ENCODE assay signal across 8 cellular contexts in the genomic region with DNA sequence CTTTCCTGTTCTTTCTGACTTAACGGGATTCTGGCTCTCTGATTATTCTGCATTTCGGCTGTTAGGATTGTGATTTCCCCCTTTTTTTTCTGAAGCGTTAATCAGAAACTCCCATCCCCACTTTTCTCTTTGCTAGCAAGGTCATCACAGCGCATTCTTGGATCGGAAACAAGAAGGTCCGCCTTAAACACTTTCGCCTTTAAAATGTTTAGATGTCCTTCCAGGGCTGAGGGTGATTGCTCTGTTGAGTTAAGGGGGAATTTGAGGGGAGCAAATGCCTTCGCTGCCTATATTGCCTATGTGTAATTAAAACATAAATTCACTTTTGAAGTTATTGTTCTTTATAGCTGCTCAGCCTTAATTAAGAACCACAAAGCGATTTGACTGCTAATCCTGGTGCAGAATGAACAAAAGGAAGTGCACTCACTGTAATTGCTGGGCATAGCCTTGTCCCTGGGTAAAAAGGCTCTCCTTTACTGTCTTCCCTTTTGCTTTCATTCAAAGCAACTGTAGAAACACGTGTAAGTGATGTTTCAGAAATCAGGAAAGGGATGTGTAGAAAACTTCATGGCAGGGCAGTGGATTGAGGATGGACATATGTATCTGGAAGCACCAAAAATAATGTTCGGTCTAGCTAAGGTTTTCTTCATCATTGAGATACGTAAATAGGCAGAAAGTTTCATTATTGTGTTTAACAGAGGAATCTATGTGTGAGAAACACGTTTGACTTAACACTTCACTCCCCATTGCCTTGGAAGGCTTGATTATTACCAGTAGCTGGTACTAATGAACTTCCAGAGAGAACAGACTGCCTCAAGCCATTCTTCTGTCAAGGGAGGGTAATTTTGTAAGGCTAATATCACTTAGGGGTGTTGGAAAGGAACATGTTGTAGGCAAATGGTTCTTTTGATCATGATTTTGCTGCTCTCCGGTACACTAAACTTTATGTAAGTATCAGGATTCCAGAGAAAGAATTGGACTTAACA. TPM values are rescaled to one million over a fixed set of nuclear protein-coding genes. Genes with fewer than 3 reads are reported as not detected.
A peak's percentile ranks its signal among the peaks of the same experiment; 100 is the strongest.
DNase-seq lines count a peak whose midpoint lies in the region; ATAC-seq and TF ChIP-seq lines count a peak whose summit lies in the region.

No MANE protein-coding gene starts in this region.

- CTCF ChIA-PET in activated CD8-positive, alpha-beta T cell treated with anti-CD3 and anti-CD28 coated beads for 36 hours (lab: Charles Lee), result no interaction called here

- H3K4me1 Mint-ChIP-seq in GM23338, result peaks cover 72% of the 10 kb centered on the region
- peaks cover 18% of the 10 kb centered on the region for H3K4me1 Mint-ChIP-seq in activated CD8-positive, alpha-beta T cell treated with anti-CD3 and anti-CD28 coated beads for 36 hours (ENCODE audit: low read depth)

- peaks cover 39% of the 10 kb centered on the region for H3K4me1 ChIP-seq in GM23338 (ENCODE audit: insufficient read depth)
- H3K4me1 ChIP-seq in suprapubic skin, result peaks cover 56% of the 10 kb centered on the region

- H3F3A ChIP-seq in GM23338 (replicated peaks; ENCODE audit: low read depth), result peaks cover 4% of the 10 kb centered on the region; the same call in 1 of the 2 replicates

- H2AFZ ChIP-seq in GM23338, result 0 out of 2 replicates have a peak overlapping the region, but pooled peaks have one; percentile 23

- H3K36me3 ChIP-seq in GM23338 (ENCODE audit: insufficient read depth), result no peaks in the 10 kb centered on the region
- H3K36me3 ChIP-seq in suprapubic skin, result no peaks in the 10 kb centered on the region

- H3K27me3 ChIP-seq in GM23338 (ENCODE audit: insufficient read depth) (peaks cover 13% of the 10 kb centered on the region), suprapubic skin (no peaks in the 10 kb centered on the region)

- DNase-seq in GM23338 (ENCODE audit: low spot score) (no peak), iris pigment epithelial cell (ENCODE audit: low read depth) (peak; percentile 50), suprapubic skin (ENCODE audit: low spot score in 2 of 2) (no peak), DMS79 treated with DMSO at 0.1 percent for 48 hours (lab: John Stamatoyannopoulos, UW) (no peak)
- DNase-seq in activated CD8-positive, alpha-beta T cell treated with anti-CD3 and anti-CD28 coated beads for 36 hours, result no peak

- H3K27ac ChIP-seq in 22Rv1, result peak overlapping the region; percentile 90
- no peak overlapping the region for H3K27ac ChIP-seq in GM23338 (ENCODE audit: low read depth)
- peak overlapping the region; percentile 100 for H3K27ac ChIP-seq in suprapubic skin

- 7% methylated on average over 14 of the region's 14 CpGs for WGBS in suprapubic skin

- H3K9me3 ChIP-seq in suprapubic skin, result no peaks in the 10 kb centered on the region

- TF ChIP-seq POLR2A in suprapubic skin (IDR thresholded peaks at IDR 0.05), result no peak

- no peak overlapping the region for H3K27ac Mint-ChIP-seq in GM23338
- no peak overlapping the region for H3K27ac Mint-ChIP-seq in activated CD8-positive, alpha-beta T cell treated with anti-CD3 and anti-CD28 coated beads for 36 hours

- POLR2A ChIA-PET in activated CD8-positive, alpha-beta T cell treated with anti-CD3 and anti-CD28 coated beads for 36 hours (lab: Charles Lee), result no interaction called here

- intact Hi-C loops in activated CD8-positive, alpha-beta T cell treated with anti-CD3 and anti-CD28 coated beads for 36 hours (cut with micrococcal nuclease), result no loop called here

- peaks cover 23% of the 10 kb centered on the region; the same call in 1 of the 2 replicates for H4K20me1 ChIP-seq in GM23338 (replicated peaks; ENCODE audit: insufficient read depth)

- TF ChIP-seq CTCF in 22Rv1 (IDR thresholded peaks at IDR 0.05), result no peak
- TF ChIP-seq CTCF in GM23338 (conservative IDR thresholded peaks at IDR 0.05; ENCODE audit: low read depth in 2 of 2), result no peak
- TF ChIP-seq CTCF in activated CD8-positive, alpha-beta T cell treated with anti-CD3 and anti-CD28 coated beads for 36 hours (IDR thresholded peaks at IDR 0.05), result no peak
- TF ChIP-seq CTCF in suprapubic skin (IDR thresholded peaks at IDR 0.05), result no peak

- peaks cover 54% of the 10 kb centered on the region for H3K79me2 ChIP-seq in GM23338 (replicated peaks; ENCODE audit: insufficient read depth)

- H3K36me3 Mint-ChIP-seq in GM23338 (ENCODE audit: low read depth), result no peaks in the 10 kb centered on the region; the same call in 2 of the 3 replicates
- no peaks in the 10 kb centered on the region for H3K36me3 Mint-ChIP-seq in activated CD8-positive, alpha-beta T cell treated with anti-CD3 and anti-CD28 coated beads for 36 hours (ENCODE audit: low read depth)

- peak overlapping the region; percentile 93 for H3K4me2 ChIP-seq in GM23338

- H3K27me3 Mint-ChIP-seq in GM23338 (ENCODE audit: insufficient read depth, low read depth, poor library complexity), result peaks cover 11% of the 10 kb centered on the region
- H3K27me3 Mint-ChIP-seq in activated CD8-positive, alpha-beta T cell treated with anti-CD3 and anti-CD28 coated beads for 36 hours, result peaks cover 73% of the 10 kb centered on the region

- no peaks in the 10 kb centered on the region for H3K9me2 ChIP-seq in GM23338 (ENCODE audit: insufficient read depth)

- H3K9me3 Mint-ChIP-seq in GM23338, result no peaks in the 10 kb centered on the region
- H3K9me3 Mint-ChIP-seq in activated CD8-positive, alpha-beta T cell treated with anti-CD3 and anti-CD28 coated beads for 36 hours, result no peaks in the 10 kb centered on the region

- no peak for TF ChIP-seq EP300 in suprapubic skin (IDR thresholded peaks at IDR 0.05)

- peak overlapping the region; percentile 87 for H3K4me3 ChIP-seq in GM23338
- peak overlapping the region; percentile 82 for H3K4me3 ChIP-seq in suprapubic skin

- ATAC-seq in GM23338 (no peak), HG03135 (IDR thresholded peaks at IDR 0.05; ENCODE audit: unreplicated experiment) (no peak), GM18858 (IDR thresholded peaks at IDR 0.05; ENCODE audit: unreplicated experiment) (no peak)
- no peak for ATAC-seq in activated CD8-positive, alpha-beta T cell treated with anti-CD3 and anti-CD28 coated beads for 36 hours

- H3K4me3 Mint-ChIP-seq in GM23338, result peak overlapping the region; percentile 89
- H3K4me3 Mint-ChIP-seq in activated CD8-positive, alpha-beta T cell treated with anti-CD3 and anti-CD28 coated beads for 36 hours, result peak overlapping the region; percentile 70

TF ChIP-seq in GM23338, 12 proteins besides CTCF, POLR2A, EP300 and RAD21 (continues in another document):
- TF ChIP-seq CREB1 (CRISPR knock-in tag; IDR thresholded peaks at IDR 0.05; ENCODE audit: low read depth), result no peak

RNA-seq across cellular contexts. Expression of gene LAMC1, which starts 1.4 kb away (rescaled TPM):
- total RNA-seq in GM23338 (2014; rRNA removed; shearing (Covaris generic)), result 111 and 116 TPM in 2 replicates
- 18.4 and 20.5 TPM in 2 replicates for polyA plus RNA-seq in GM23338 (2016; fragmentation: Nextera tagmentation; extraction: Ambion mirVana)
- under 1 TPM; 0.22 to 0.23 TPM for total RNA-seq in activated CD8-positive, alpha-beta T cell treated with anti-CD3 and anti-CD28 coated beads for 36 hours
- 100 to 1,000 TPM in 1 of 4 donors, 10 to 100 TPM in 3; 58.3 to 124 (median 77.6) TPM for total RNA-seq in suprapubic skin

Comparison
In these comparisons a context has a peak if more than half of its experiments do, and no peak if none do; other contexts are left out.
1. RNA of gene LAMC1, which starts 1.4 kb away (total RNA-seq): 111 to 116 TPM in GM23338 and 58.3 to 124 TPM in suprapubic skin; 0.22 to 0.23 TPM in activated CD8-positive, alpha-beta T cell treated with anti-CD3 and anti-CD28 coated beads for 36 hours; every median in the first group is over 10 times any median in the second.